26 cellular contexts compared by ENCODE assay signal in genomic region chr9:121184463-121184862, GRCh38. TPM values are rescaled to one million over a fixed set of nuclear protein-coding genes. Genes with fewer than 3 reads are reported as not detected.
DNase-seq lines count a peak whose midpoint lies in the region; ATAC-seq lines count a peak whose summit lies in the region.
"Had no signal": no experiment of that assay in that cellular context is flagged by ENCODE, and none has a peak within 500 bp of the region (broad histone marks: within the 10 kb centered on the region; RNA-seq: fewer than 3 reads in every experiment).

No MANE protein-coding gene starts in this region.

- H3K4me1 Mint-ChIP-seq in stimulated activated naive CD8-positive, alpha-beta T cell treated with anti-CD3 and anti-CD28 coated beads, Interleukin-15, Interleukin-2, amounts not matched to agents 100 ng/mL and 50 ng/mL, for 24 hours (ENCODE audit: low read depth) = peaks cover 75% of the 10 kb centered on the region
- H3K4me1 Mint-ChIP-seq in stimulated activated naive CD8-positive, alpha-beta T cell treated with anti-CD3 and anti-CD28 coated beads, Interleukin-15, amount 100 ng/mL, for 72 hours = peaks cover 61% of the 10 kb centered on the region
- H3K4me1 Mint-ChIP-seq in IgD-negative memory B cell (peaks cover 40 to 55% (median 51%) of the 10 kb centered on the region in 3 donors), immature natural killer cell (peaks cover 59 to 91% of the 10 kb centered on the region in 2 donors)
- peaks cover 52% of the 10 kb centered on the region for H3K4me1 Mint-ChIP-seq in stimulated activated memory B cell treated with anti-CD40 and anti-IgM and Interleukin-4, amounts not matched to agents 10 μg/mL and 1 μg/mL and 100 μg/mL, for 72 hours

- H3K9me3 Mint-ChIP-seq in stimulated activated naive CD8-positive, alpha-beta T cell treated with anti-CD3 and anti-CD28 coated beads, Interleukin-15, Interleukin-2, amounts not matched to agents 100 ng/mL and 50 ng/mL, for 24 hours = no peaks in the 10 kb centered on the region
- no peaks in the 10 kb centered on the region for H3K9me3 Mint-ChIP-seq in stimulated activated naive CD8-positive, alpha-beta T cell treated with anti-CD3 and anti-CD28 coated beads, Interleukin-15, amount 100 ng/mL, for 72 hours
- H3K9me3 Mint-ChIP-seq in IgD-negative memory B cell (no peaks in the 10 kb centered on the region), immature natural killer cell (no peaks in the 10 kb centered on the region)
- H3K9me3 Mint-ChIP-seq in stimulated activated memory B cell treated with anti-CD40 and anti-IgM and Interleukin-4, amounts not matched to agents 10 μg/mL and 1 μg/mL and 100 μg/mL, for 72 hours = no peaks in the 10 kb centered on the region
- H3K9me3 Mint-ChIP-seq: activated naive CD4-positive, alpha-beta T cell treated with anti-CD3 and anti-CD28 coated beads, Interleukin-2, amount 10 ng/mL, durations not matched to agents 7 days and 5 days; CD14-positive monocyte; endodermal cell had no signal

- H3K27me3 Mint-ChIP-seq in stimulated activated naive CD8-positive, alpha-beta T cell treated with anti-CD3 and anti-CD28 coated beads, Interleukin-15, Interleukin-2, amounts not matched to agents 100 ng/mL and 50 ng/mL, for 24 hours = no peaks in the 10 kb centered on the region
- H3K27me3 Mint-ChIP-seq in stimulated activated naive CD8-positive, alpha-beta T cell treated with anti-CD3 and anti-CD28 coated beads, Interleukin-15, amount 100 ng/mL, for 72 hours = no peaks in the 10 kb centered on the region
- H3K27me3 Mint-ChIP-seq in IgD-negative memory B cell = no peaks in the 10 kb centered on the region
- no peaks in the 10 kb centered on the region for H3K27me3 Mint-ChIP-seq in immature natural killer cell (ENCODE audit: low read depth in 3 of 3)
- no peaks in the 10 kb centered on the region for H3K27me3 Mint-ChIP-seq in stimulated activated memory B cell treated with anti-CD40 and anti-IgM and Interleukin-4, amounts not matched to agents 10 μg/mL and 1 μg/mL and 100 μg/mL, for 72 hours
- H3K27me3 Mint-ChIP-seq: activated naive CD4-positive, alpha-beta T cell treated with anti-CD3 and anti-CD28 coated beads, Interleukin-2, amount 10 ng/mL, durations not matched to agents 7 days and 5 days; progenitor cell of endocrine pancreas had no signal

- no peak for ATAC-seq in stimulated activated naive CD8-positive, alpha-beta T cell treated with anti-CD3 and anti-CD28 coated beads, Interleukin-15, amount 100 ng/mL, for 72 hours
- no peak for ATAC-seq in stimulated activated memory B cell treated with anti-CD40 and anti-IgM and Interleukin-4, amounts not matched to agents 10 μg/mL and 1 μg/mL and 100 μg/mL, for 72 hours

- peaks cover 83% of the 10 kb centered on the region for H3K36me3 Mint-ChIP-seq in stimulated activated naive CD8-positive, alpha-beta T cell treated with anti-CD3 and anti-CD28 coated beads, Interleukin-15, Interleukin-2, amounts not matched to agents 100 ng/mL and 50 ng/mL, for 24 hours (ENCODE audit: low read depth)
- H3K36me3 Mint-ChIP-seq in IgD-negative memory B cell = peaks cover 3% of the 10 kb centered on the region
- peaks cover 0 to 23% (median 4%) of the 10 kb centered on the region in 3 donors for H3K36me3 Mint-ChIP-seq in immature natural killer cell
- H3K36me3 Mint-ChIP-seq in stimulated activated memory B cell treated with anti-CD40 and anti-IgM and Interleukin-4, amounts not matched to agents 10 μg/mL and 1 μg/mL and 100 μg/mL, for 72 hours = peaks cover 23% of the 10 kb centered on the region

- DNase-seq in stimulated activated naive CD8-positive, alpha-beta T cell treated with anti-CD3 and anti-CD28 coated beads, Interleukin-15, amount 100 ng/mL, for 72 hours = no peak
- DNase-seq in immature natural killer cell (no peak), GF-D8 (lab: John Stamatoyannopoulos, UW) (no peak), SW480 (ENCODE audit: low spot score) (no peak)
- no peak for DNase-seq in stimulated activated CD8-positive, alpha-beta memory T cell treated with anti-CD3 and anti-CD28 coated beads, Interleukin-4, amount 100 ng/mL, for 48 hours
- DNase-seq: activated naive CD4-positive, alpha-beta T cell treated with anti-CD3 and anti-CD28 coated beads, Interleukin-2, amount 10 ng/mL, durations not matched to agents 7 days and 5 days; activated T-cell treated with anti-CD3 and anti-CD28 coated beads, Interleukin-2, amount 50 U/mL, for 1 hour; caudate nucleus; DMS 273 treated with DMSO at 0.1 percent for 48 hours; endodermal cell; foreskin melanocyte; GM23248; NCI-H1105; NCI-H2029; NCI-H2227 treated with DMSO at 0.1 percent for 48 hours; SIG-M5; sigmoid colon; stimulated activated CD4-positive, alpha-beta T cell treated with anti-CD3 and anti-CD28 coated beads, Interleukin-4, amount 100 ng/mL, for 4 hours; stimulated activated naive CD4-positive, alpha-beta T cell treated with Interleukin-2 at 50 U/mL for 16 hours; SW 1271; thyroid gland had no signal

- H3K4me3 Mint-ChIP-seq in stimulated activated naive CD8-positive, alpha-beta T cell treated with anti-CD3 and anti-CD28 coated beads, Interleukin-15, Interleukin-2, amounts not matched to agents 100 ng/mL and 50 ng/mL, for 24 hours = no peak overlapping the region
- no peak overlapping the region for H3K4me3 Mint-ChIP-seq in stimulated activated naive CD8-positive, alpha-beta T cell treated with anti-CD3 and anti-CD28 coated beads, Interleukin-15, amount 100 ng/mL, for 72 hours
- H3K4me3 Mint-ChIP-seq in IgD-negative memory B cell (peak overlapping the region in 1 of 4 donors; percentile 70), immature natural killer cell (peak overlapping the region in 1 of 5 donors; percentile 15)
- no peak overlapping the region for H3K4me3 Mint-ChIP-seq in stimulated activated memory B cell treated with anti-CD40 and anti-IgM and Interleukin-4, amounts not matched to agents 10 μg/mL and 1 μg/mL and 100 μg/mL, for 72 hours
- H3K4me3 Mint-ChIP-seq: activated naive CD4-positive, alpha-beta T cell treated with anti-CD3 and anti-CD28 coated beads, Interleukin-2, amount 10 ng/mL, durations not matched to agents 7 days and 5 days; CD14-positive monocyte; endodermal cell had no signal

- peak overlapping the region; percentile 51 for H3K27ac Mint-ChIP-seq in stimulated activated naive CD8-positive, alpha-beta T cell treated with anti-CD3 and anti-CD28 coated beads, Interleukin-15, Interleukin-2, amounts not matched to agents 100 ng/mL and 50 ng/mL, for 24 hours
- peak overlapping the region in 1 of 2 donors; percentile 20 for H3K27ac Mint-ChIP-seq in stimulated activated naive CD8-positive, alpha-beta T cell treated with anti-CD3 and anti-CD28 coated beads, Interleukin-15, amount 100 ng/mL, for 72 hours
- H3K27ac Mint-ChIP-seq in IgD-negative memory B cell (peak overlapping the region in 2 of 3 donors; percentile 49 to 86), immature natural killer cell (peak overlapping the region in 4 of 6 donors; percentile 12 to 46 (median 43))
- H3K27ac Mint-ChIP-seq in stimulated activated memory B cell treated with anti-CD40 and anti-IgM and Interleukin-4, amounts not matched to agents 10 μg/mL and 1 μg/mL and 100 μg/mL, for 72 hours = peak overlapping the region; percentile 83
- H3K27ac Mint-ChIP-seq: activated naive CD4-positive, alpha-beta T cell treated with anti-CD3 and anti-CD28 coated beads, Interleukin-2, amount 10 ng/mL, durations not matched to agents 7 days and 5 days; endodermal cell; progenitor cell of endocrine pancreas had no signal

RNA-seq across cellular contexts. Expression of gene RAB14, which starts 17.2 kb away (rescaled TPM):
- polyA plus RNA-seq in IgD-negative memory B cell (35.7 TPM), immature natural killer cell (10 to 100 TPM; 28.2 to 44.9 (median 36.0) TPM)
